In genomic region chr14:103185051-103186027, GRCh38 we compare ENCODE assay signal across 8 cellular contexts.
DNase-seq lines count a peak whose midpoint lies in the region; ATAC-seq, FAIRE-seq and TF ChIP-seq lines count a peak whose summit lies in the region.

No MANE protein-coding gene starts in this region.

- in situ Hi-C loops in GM12878 (cut with MboI): no loop called here

- H3K4me3 ChIP-seq in GM12878: no peak overlapping the region

- FAIRE-seq in GM12878 (lab: Jason Lieb, UNC): peak; percentile 83

- POLR2A ChIA-PET in GM12878 (lab: Charles Lee): interaction anchor here (0.9 kb wide), 1 partner anchor 80 kb away, joined by 3 read pairs; no protein-coding TSS in a partner anchor

- no peak overlapping the region for H2AFZ ChIP-seq in GM12878 (ENCODE audit: control insufficient read depth, low read depth, low read length)

- peak; percentile 52 for DNase-seq in NCI-H82 (lab: John Stamatoyannopoulos, UW)
- DNase-seq in NCI-H82 treated with DMSO at 0.1 percent for 48 hours (lab: John Stamatoyannopoulos, UW; ENCODE audit: unreplicated experiment): no peak
- DNase-seq in NCI-H1694 (lab: John Stamatoyannopoulos, UW): peak; percentile 92
- DNase-seq in GM12878 (ENCODE audit: low read depth, low spot score): no peak
- DNase-seq in medulla oblongata (ENCODE audit: extremely low spot score): peak; percentile 32
- no peak for DNase-seq in activated T-cell treated with anti-CD3 and anti-CD28 coated beads, Interleukin-2, amount 50 U/mL, for 1 hour
- DNase-seq in middle frontal gyrus (ENCODE audit: extremely low spot score, low spot score): no peak

- no peaks in the 10 kb centered on the region for H3K4me1 ChIP-seq in GM12878 (ENCODE audit: control insufficient read depth, insufficient read depth, low read length)

- H3K27ac ChIP-seq in GM12878 (ENCODE audit: control insufficient read depth, insufficient read depth): no peak overlapping the region

- peaks cover 0 to 2% of the 10 kb centered on the region in 2 experiments; a peak in 1 of 4 replicates for H3K27me3 ChIP-seq in GM12878 (replicated peaks in 1 of 2; ENCODE audit: control insufficient read depth in 2 of 2, insufficient read depth in 2 of 2, low read length in 1 of 2)

- intact Hi-C loops in GM12878 (cut with micrococcal nuclease; ENCODE audit: unreplicated experiment): loop anchor here (1.0 to 5.0 kb wide), 4 partner anchors 43 to 107 kb away; no protein-coding TSS in a partner anchor

- TF ChIP-seq CTCF in GM12878 (IDR thresholded peaks at IDR 0.05 in 2 of 3, conservative IDR thresholded peaks at IDR 0.05 in 1 of 3; ENCODE audit: control insufficient read depth in 2 of 3, extremely low read depth in 1 of 3, insufficient read depth in 1 of 3, low read depth in 3 of 3, low read length in 3 of 3): peak; percentile 48 to 67 (median 55); a peak in 5 of 6 replicates

- WGBS in GM12878 (ENCODE audit: insufficient coverage, insufficient replicate concordance, low lambda C conversion rate, missing lambda C conversion rate): 28% methylated on average over 13 of the region's 13 CpGs

- no TSS peak for BruUV-seq in GM12878 (replicated peaks; lab: Mats Ljungman, UMichigan)

- RAD21 ChIA-PET in GM12878 (lab: Charles Lee; ENCODE audit: unreplicated experiment): interaction anchor here (0.6 to 2.7 kb wide), 7 partner anchors 43 to 106 kb away, joined by 3 to 45 read pairs (median 3); no protein-coding TSS in a partner anchor

- H3K36me3 ChIP-seq in GM12878 (ENCODE audit: control insufficient read depth in 2 of 2, insufficient read depth in 2 of 2, low read length in 1 of 2): no peaks in the 10 kb centered on the region

- no peaks in the 10 kb centered on the region for H3K79me2 ChIP-seq in GM12878 (ENCODE audit: control insufficient read depth, insufficient read depth, low read length)

- no peaks in the 10 kb centered on the region for H3K9me3 ChIP-seq in GM12878 (replicated peaks; ENCODE audit: control insufficient read depth, insufficient read depth, low read length)

- peak; percentile 41 for ATAC-seq in GM12878
- no peak for ATAC-seq in HG03025 (IDR thresholded peaks at IDR 0.05; ENCODE audit: low FRiP score, unreplicated experiment)

- CTCF ChIA-PET in GM12878 (lab: Yijun Ruan, JAX): interaction anchor here (0.6 to 13.7 kb wide), 24 partner anchors 10 to 635 kb away, joined by 3 to 202 read pairs (median 4); no protein-coding TSS in a partner anchor

- no peak for TF ChIP-seq POLR2A in GM12878 (IDR thresholded peaks at IDR 0.05; ENCODE audit: low read depth, low read length)

- TF ChIP-seq EP300 in GM12878 (IDR thresholded peaks at IDR 0.05; ENCODE audit: borderline replicate concordance in 1 of 2, control insufficient read depth in 1 of 2, low read depth in 2 of 2, low read length in 2 of 2): no peak

- SMC1A ChIA-PET in GM12878 (lab: Charles Lee; ENCODE audit: uncharacterized antibody, unreplicated experiment): interaction anchor here (0.6 to 6.0 kb wide), 10 partner anchors 45 to 346 kb away, joined by 3 to 76 read pairs (median 4); no protein-coding TSS in a partner anchor

- H4K20me1 ChIP-seq in GM12878 (ENCODE audit: control insufficient read depth, insufficient read depth): no peaks in the 10 kb centered on the region

- TF ChIP-seq RAD21 in GM12878 (IDR thresholded peaks at IDR 0.05; ENCODE audit: insufficient read depth, low read depth, low read length): peak; percentile 62

- no peak overlapping the region for H3K4me2 ChIP-seq in GM12878 (ENCODE audit: control insufficient read depth, insufficient read depth)

- no peak overlapping the region for H3K9ac ChIP-seq in GM12878 (ENCODE audit: control insufficient read depth, insufficient read depth, low read length)

TF ChIP-seq in GM12878, 131 proteins besides CTCF, POLR2A, EP300 and RAD21:
- TF ChIP-seq HCFC1 (IDR thresholded peaks at IDR 0.05; ENCODE audit: low read length) (no peak), ZNF384 (IDR thresholded peaks at IDR 0.05; ENCODE audit: borderline replicate concordance, low read depth, low read length) (peak; percentile 94), SMC3 (IDR thresholded peaks at IDR 0.05; ENCODE audit: borderline replicate concordance, low read length) (peak; percentile 72; the same call in 1 of the 2 replicates)

Comparison
In these comparisons a context has a peak if more than half of its experiments do, and no peak if none do; other contexts are left out.
1. DNase-seq: peak in NCI-H82 (single experiment), NCI-H1694 (single experiment) and medulla oblongata (single experiment); none in NCI-H82 treated with DMSO at 0.1 percent for 48 hours (single experiment), GM12878 (single experiment), activated T-cell treated with anti-CD3 and anti-CD28 coated beads, Interleukin-2, amount 50 U/mL, for 1 hour (single experiment) and middle frontal gyrus (single experiment).